8 cellular contexts compared by ENCODE assay signal in the genomic region with DNA sequence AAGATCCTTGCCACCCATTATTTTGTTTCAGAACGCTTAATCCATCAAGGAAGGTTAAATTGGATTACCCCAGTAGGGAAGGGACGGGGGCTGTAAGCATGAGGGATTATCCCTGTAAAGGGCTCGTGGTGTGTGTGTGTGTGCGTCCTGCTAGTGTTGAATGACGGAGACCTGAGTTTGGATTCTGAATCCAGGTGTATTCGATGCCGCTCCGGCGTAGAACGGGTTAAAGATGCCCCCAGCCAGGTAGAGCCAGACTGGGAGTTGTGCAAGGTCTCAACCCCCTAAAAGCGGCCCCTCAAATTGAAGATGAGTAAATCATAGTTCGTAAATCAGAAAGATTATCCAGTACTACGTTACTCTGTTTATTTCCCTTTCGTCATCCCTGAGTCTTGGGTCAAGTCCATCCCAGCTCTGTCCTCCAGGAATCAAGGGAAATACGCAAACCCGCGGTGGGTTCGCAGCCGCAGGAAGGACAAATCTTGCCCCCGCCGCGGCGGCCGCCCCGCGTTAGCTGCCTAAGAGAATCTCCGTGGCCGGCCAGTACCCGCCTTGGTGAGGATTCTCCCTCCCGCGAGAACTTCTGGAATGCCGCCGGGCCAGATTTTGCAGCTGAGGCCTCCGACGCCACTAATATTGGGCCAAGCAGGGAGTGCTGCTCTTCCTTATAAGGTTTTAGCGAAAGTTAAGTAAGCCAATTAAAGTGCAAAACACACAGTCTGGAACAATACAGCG. TPM values are rescaled to one million over a fixed set of nuclear protein-coding genes. Genes with fewer than 3 reads are reported as not detected.
A peak's percentile ranks its signal among the peaks of the same experiment; 100 is the strongest.
DNase-seq lines count a peak whose midpoint lies in the region; ATAC-seq and TF ChIP-seq lines count a peak whose summit lies in the region.

No MANE protein-coding gene starts in this region.

- H3K27me3 Mint-ChIP-seq in type B pancreatic cell: peaks cover 22% of the 10 kb centered on the region

- peak; percentile 16 for ATAC-seq in GM21786 (IDR thresholded peaks at IDR 0.05; ENCODE audit: unreplicated experiment)

- H3K27me3 ChIP-seq in WERI-Rb-1 (ENCODE audit: insufficient read depth, low read depth, severe bottlenecking) (peaks cover 31% of the 10 kb centered on the region), esophagus (ENCODE audit: control insufficient read depth in 1 of 2, insufficient read depth in 2 of 2, low read length in 2 of 2) (no peaks in the 10 kb centered on the region), mononuclear cell (ENCODE audit: insufficient read depth, low read length) (peaks cover 13% of the 10 kb centered on the region)

- H3K4me1 Mint-ChIP-seq in type B pancreatic cell (ENCODE audit: unreplicated experiment): peaks cover 28% of the 10 kb centered on the region

- TF ChIP-seq CTCF in WERI-Rb-1 (IDR thresholded peaks at IDR 0.05; ENCODE audit: low read depth, low read length) (no peak), type B pancreatic cell (conservative IDR thresholded peaks at IDR 0.05) (no peak)

- peak overlapping the region; percentile 98 for H3K27ac Mint-ChIP-seq in type B pancreatic cell

- H3K4me3 ChIP-seq in WERI-Rb-1 (ENCODE audit: low read depth, low read length): peak overlapping the region; percentile 8
- H3K4me3 ChIP-seq in esophagus (ENCODE audit: low read depth in 1 of 2, low read length in 2 of 2): peak overlapping the region; percentile 68 to 90
- H3K4me3 ChIP-seq in mononuclear cell (ENCODE audit: low read length): peak overlapping the region; percentile 64

- H3K36me3 ChIP-seq in KOPT-K1 (ENCODE audit: insufficient read depth, low read length) (peaks cover 27% of the 10 kb centered on the region), WERI-Rb-1 (no peaks in the 10 kb centered on the region), esophagus (ENCODE audit: control insufficient read depth in 2 of 2, insufficient read depth in 2 of 2, low read length in 1 of 2) (no peaks in the 10 kb centered on the region)

- no peaks in the 10 kb centered on the region for H3K9me3 Mint-ChIP-seq in type B pancreatic cell

- peak overlapping the region; percentile 99 for H3K4me3 Mint-ChIP-seq in type B pancreatic cell

- peaks cover 0 to 3% of the 10 kb centered on the region in 2 donors for H3K4me1 ChIP-seq in esophagus (ENCODE audit: control insufficient read depth in 2 of 2, insufficient read depth in 2 of 2, low read length in 1 of 2)
- peaks cover 25% of the 10 kb centered on the region for H3K4me1 ChIP-seq in mononuclear cell (ENCODE audit: insufficient read depth, low read length)

- H3K36me3 Mint-ChIP-seq in type B pancreatic cell: peaks cover 10% of the 10 kb centered on the region

- WGBS in esophagus, 2 donors: 5 to 7% methylated on average over 37 of the region's 37 CpGs

- H3K9me3 ChIP-seq in KOPT-K1 (ENCODE audit: insufficient read depth, low read length, poor library complexity, severe bottlenecking) (no peaks in the 10 kb centered on the region), WERI-Rb-1 (ENCODE audit: severe bottlenecking) (no peaks in the 10 kb centered on the region), esophagus (ENCODE audit: control insufficient read depth in 2 of 2, insufficient read depth in 1 of 2, low read depth in 1 of 2, low read length in 1 of 2) (no peaks in the 10 kb centered on the region), mononuclear cell (ENCODE audit: low read depth, low read length) (no peaks in the 10 kb centered on the region)

- H3K27ac ChIP-seq in KOPT-K1 (ENCODE audit: low read depth, low read length, poor library complexity, severe bottlenecking): peak overlapping the region; percentile 64
- H3K27ac ChIP-seq in WERI-Rb-1: no peak overlapping the region
- peak overlapping the region; percentile 79 to 89 for H3K27ac ChIP-seq in esophagus (ENCODE audit: low read depth in 2 of 2, low read length in 1 of 2)

- DNase-seq in NCI-H146 (lab: John Stamatoyannopoulos, UW) (peak; percentile 86), NCI-H146 treated with DMSO at 0.1 percent for 48 hours (lab: John Stamatoyannopoulos, UW; ENCODE audit: unreplicated experiment) (no peak), WERI-Rb-1 (peak; percentile 49), type B pancreatic cell (ENCODE audit: extremely low spot score, unreplicated experiment) (peak; percentile 85)

RNA-seq across cellular contexts. Expression of a gene that starts 0.6 kb away (rescaled TPM):
- 10 to 100 TPM; 11.5 to 14.9 TPM for polyA plus RNA-seq in esophagus
- total RNA-seq in mononuclear cell (11.9 TPM), type B pancreatic cell (ENCODE audit: low replicate concordance) (73.4 and 77.4 TPM in 2 replicates)

Comparison
In these comparisons a context has a peak if more than half of its experiments do, and no peak if none do; other contexts are left out.
1. H3K4me3 ChIP-seq: peak in every context shown above with its lines; median percentile 79 in esophagus; 64 in mononuclear cell; 8 in WERI-Rb-1.